Comparison of ENCODE assay signal across 7 cellular contexts in the genomic region with DNA sequence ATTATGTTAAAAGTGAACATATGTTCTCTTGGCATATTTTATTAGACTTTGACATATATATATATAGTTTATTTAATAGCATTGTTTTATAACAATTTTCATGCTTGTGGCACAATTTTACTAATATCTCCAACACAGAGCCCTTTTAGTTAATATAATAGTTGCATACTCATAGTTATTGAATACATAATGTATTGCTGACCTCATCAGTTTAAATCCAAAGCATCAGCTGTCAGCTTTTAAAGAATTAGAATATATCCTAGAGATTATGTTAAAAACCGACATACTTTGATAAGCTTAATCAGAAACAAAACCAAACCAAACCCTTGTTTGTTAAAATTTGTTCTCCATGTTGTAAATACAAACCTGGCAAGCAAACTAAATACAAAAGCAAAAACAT.
"Had no signal": no experiment of that assay in that cellular context is flagged by ENCODE, and none has a peak within 500 bp of the region (broad histone marks: within the 10 kb centered on the region; RNA-seq: fewer than 3 reads in every experiment).

No MANE protein-coding gene starts in this region.

- H2AFZ ChIP-seq: GM23248 had no signal

- H3K4me3 ChIP-seq: GM23248 had no signal

- DNase-seq: GM23248, GOT3, H9, HCEC 1CT, KG1 had no signal

- FAIRE-seq: H54 had no signal

- H3K27ac ChIP-seq: GM23248, HL-60 had no signal

- H3K9ac ChIP-seq: GM23248 had no signal
